1 cellular context compared by ENCODE assay signal in genomic region chr15:91022075-91022831, GRCh38.
TF ChIP-seq lines count a peak whose summit lies in the region.

VPS33B (minus strand) TSS chr15:91022594; CDS start chr15:91022249, 345 bp downstream.

TF ChIP-seq in GM23338, 12 proteins besides CTCF, POLR2A, EP300 and RAD21 (continued from another document):
- no peak for TF ChIP-seq REST (IDR thresholded peaks at IDR 0.05; ENCODE audit: unreplicated experiment)
- no peak for TF ChIP-seq STAT1 (IDR thresholded peaks at IDR 0.05; ENCODE audit: unreplicated experiment)
